ENCODE assay signal across 8 cellular contexts in the genomic region with DNA sequence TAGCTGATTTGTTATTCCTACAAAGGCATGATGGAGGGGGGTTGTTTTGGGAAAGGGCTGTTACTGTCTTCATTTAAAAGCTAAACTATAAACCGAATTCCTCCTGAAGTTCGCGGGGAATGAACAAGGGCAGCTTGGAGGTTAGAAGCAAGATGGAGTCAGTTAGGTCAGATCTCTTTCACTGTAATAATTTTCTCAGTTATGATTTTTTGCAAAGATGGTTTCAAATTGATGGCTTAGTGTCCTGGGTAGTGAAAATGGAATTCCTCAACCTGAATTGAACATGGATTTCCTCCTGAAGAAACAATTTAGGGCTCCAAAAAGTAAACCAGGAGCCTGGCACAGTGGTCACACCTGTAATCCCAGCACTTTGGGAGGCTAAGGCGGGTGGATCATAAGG.
A peak's percentile ranks its signal among the peaks of the same experiment; 100 is the strongest.
DNase-seq lines count a peak whose midpoint lies in the region; ATAC-seq, FAIRE-seq and TF ChIP-seq lines count a peak whose summit lies in the region.
"Not testable (repeated sequence)": the region's sequence is repeated elsewhere in the genome, so short reads cannot be mapped to it uniquely, and the experiment has no call there.

No MANE protein-coding gene starts in this region.

- not testable (repeated sequence) for DNase-seq in AG04450 (ENCODE audit: low read depth, low spot score); IMR-90; astrocyte (ENCODE audit: low read depth); endothelial cell (ENCODE audit: low spot score); right cardiac atrium; mesendoderm; type B pancreatic cell (ENCODE audit: extremely low spot score, unreplicated experiment)

- H3K79me2 ChIP-seq in astrocyte (ENCODE audit: insufficient read depth, low read length) = peaks cover 29% of the 10 kb centered on the region
- H3K79me2 ChIP-seq in mesendoderm (ENCODE audit: control insufficient read depth, insufficient read depth, low read length) = not testable (repeated sequence)

- H2BK15ac ChIP-seq in IMR-90 (ENCODE audit: low read depth, low read length) = peak overlapping the region; percentile 68; the same call in 2 of the 3 replicates
- H2BK15ac ChIP-seq in mesendoderm (replicated peaks; ENCODE audit: low read depth) = not testable (repeated sequence)

- intact Hi-C loops in IMR-90 (cut with micrococcal nuclease); right cardiac atrium (cut with DNase I): not testable (repeated sequence)

- BruUV-seq in IMR-90 (replicated peaks; lab: Mats Ljungman, UMichigan) = not testable (repeated sequence)

- POLR2A ChIA-PET in AG04450 (lab: Yijun Ruan, JAX) = interaction anchor here (1.1 to 1.2 kb wide), 2 partner anchors 10 to 85 kb away, joined by 3 to 4 read pairs; no protein-coding TSS in a partner anchor
- POLR2A ChIA-PET in IMR-90 (lab: Charles Lee; ENCODE audit: unreplicated experiment) = not testable (repeated sequence)

- CTCF ChIA-PET in AG04450 (lab: Charles Lee) = interaction anchor here (0.9 kb wide), 1 partner anchor 98 kb away, joined by 3 read pairs; no protein-coding TSS in a partner anchor
- CTCF ChIA-PET in IMR-90 (lab: Yijun Ruan, JAX) = not testable (repeated sequence)

- TF ChIP-seq CTCF in AG04450 (IDR thresholded peaks at IDR 0.05; ENCODE audit: low read depth, low read length); IMR-90 (conservative IDR thresholded peaks at IDR 0.05; ENCODE audit: low read depth, low read length); astrocyte (IDR thresholded peaks at IDR 0.05; ENCODE audit: insufficient read depth, low read depth, low read length); endothelial cell (IDR thresholded peaks at IDR 0.05; ENCODE audit: unreplicated experiment); type B pancreatic cell (conservative IDR thresholded peaks at IDR 0.05): not testable (repeated sequence)

- not testable (repeated sequence) for TF ChIP-seq POLR2A in IMR-90 (IDR thresholded peaks at IDR 0.05; ENCODE audit: low read depth, low read length)

- peak overlapping the region; percentile 99 for H4K91ac ChIP-seq in IMR-90 (ENCODE audit: insufficient read depth, low read depth, low read length)

- H3K27me3 ChIP-seq in AG04450 (ENCODE audit: control insufficient read depth, insufficient read depth, low read length); IMR-90 (ENCODE audit: control insufficient read depth, insufficient read depth, low read length); astrocyte (ENCODE audit: insufficient read depth, low read length); right cardiac atrium (ENCODE audit: control insufficient read depth, insufficient read depth); mesendoderm (ENCODE audit: insufficient read depth, low read length, poor library complexity); neuron (ENCODE audit: insufficient read depth, low read length): not testable (repeated sequence)

- H3K4me3 ChIP-seq in AG04450 (ENCODE audit: low read depth, low read length) = peak overlapping the region; percentile 46
- H3K4me3 ChIP-seq in IMR-90 (ENCODE audit: insufficient read depth, low read depth, low read length) = peak overlapping the region; percentile 89; the same call in 1 of the 2 replicates
- H3K4me3 ChIP-seq in astrocyte (ENCODE audit: insufficient read depth, low read depth, low read length) = peak overlapping the region; percentile 61
- H3K4me3 ChIP-seq in right cardiac atrium (ENCODE audit: low read length) = peak overlapping the region; percentile 35
- H3K4me3 ChIP-seq in mesendoderm (ENCODE audit: low read length) = not testable (repeated sequence)
- peak overlapping the region; percentile 68 for H3K4me3 ChIP-seq in neuron (ENCODE audit: low read length)

- H2BK5ac ChIP-seq in IMR-90 (ENCODE audit: low read depth, low read length, poor library complexity, severe bottlenecking) = peak overlapping the region; percentile 99
- peak overlapping the region; percentile 54 for H2BK5ac ChIP-seq in mesendoderm (ENCODE audit: low read length)

- H3K4me2 ChIP-seq in IMR-90 (ENCODE audit: low read depth, low read length) = peak overlapping the region; percentile 86
- peak overlapping the region; percentile 81 for H3K4me2 ChIP-seq in astrocyte (ENCODE audit: low read length)
- not testable (repeated sequence) for H3K4me2 ChIP-seq in mesendoderm (ENCODE audit: low read length)

- in situ Hi-C loops in IMR-90 (cut with MboI; ENCODE audit: low sequenced_read_pairs) = not testable (repeated sequence)

- H3K27ac ChIP-seq in AG04450 (ENCODE audit: low read depth, low read length) (peak overlapping the region; percentile 91), IMR-90 (ENCODE audit: insufficient read depth, low read length) (peak overlapping the region; percentile 100), astrocyte (ENCODE audit: low read depth, low read length) (peak overlapping the region; percentile 75), right cardiac atrium (ENCODE audit: low read length) (peak overlapping the region; percentile 85), mesendoderm (ENCODE audit: low read depth, low read length) (peak overlapping the region; percentile 60)

- not testable (repeated sequence) for H3K9me3 ChIP-seq in AG04450 (ENCODE audit: control insufficient read depth, insufficient read depth, low read length); IMR-90 (ENCODE audit: control insufficient read depth, insufficient read depth, low read length); astrocyte (ENCODE audit: insufficient read depth, low read depth, low read length); right cardiac atrium (ENCODE audit: control insufficient read depth, low read length); neuron (ENCODE audit: low read length)

- H3K4ac ChIP-seq in IMR-90 (ENCODE audit: low read depth, low read length) = peak overlapping the region; percentile 91
- peak overlapping the region; percentile 52 for H3K4ac ChIP-seq in mesendoderm (ENCODE audit: low read depth, low read length)

- H3K4me1 Mint-ChIP-seq in astrocyte (ENCODE audit: low read depth, unreplicated experiment) (peaks cover 25% of the 10 kb centered on the region), endothelial cell (ENCODE audit: unreplicated experiment) (peaks cover 22% of the 10 kb centered on the region), type B pancreatic cell (ENCODE audit: unreplicated experiment) (peaks cover 14% of the 10 kb centered on the region)

- H3K18ac ChIP-seq in IMR-90 (ENCODE audit: low read depth, low read length) (peak overlapping the region; percentile 97), mesendoderm (ENCODE audit: low read length) (peak overlapping the region; percentile 94)

- H4K8ac ChIP-seq in IMR-90 (ENCODE audit: low read depth in 2 of 2, low read length in 2 of 2) = peak overlapping the region; percentile 91 to 97
- H4K8ac ChIP-seq in mesendoderm (ENCODE audit: low read depth, low read length) = not testable (repeated sequence)

- not testable (repeated sequence) for H2AFZ ChIP-seq in IMR-90 (replicated peaks; ENCODE audit: low read length, poor library complexity); astrocyte (ENCODE audit: low read depth, low read length); neuron (ENCODE audit: low read depth, low read length)

- ATAC-seq in IMR-90 (ENCODE audit: low read depth); right cardiac atrium: not testable (repeated sequence)

- H3K36me3 Mint-ChIP-seq in astrocyte (ENCODE audit: low read depth, unreplicated experiment); type B pancreatic cell: not testable (repeated sequence)
- H3K36me3 Mint-ChIP-seq in endothelial cell (ENCODE audit: low read depth, unreplicated experiment) = peaks cover 11% of the 10 kb centered on the region

- not testable (repeated sequence) for H3K27me3 Mint-ChIP-seq in astrocyte (ENCODE audit: low read depth, unreplicated experiment); endothelial cell (ENCODE audit: unreplicated experiment); type B pancreatic cell

- not testable (repeated sequence) for H3K79me1 ChIP-seq in IMR-90 (ENCODE audit: low read depth in 1 of 2, low read length in 2 of 2); mesendoderm (ENCODE audit: low read length)

- H3K9me3 Mint-ChIP-seq in astrocyte (ENCODE audit: unreplicated experiment); endothelial cell (ENCODE audit: unreplicated experiment): not testable (repeated sequence)
- peaks cover 14% of the 10 kb centered on the region for H3K9me3 Mint-ChIP-seq in type B pancreatic cell

- peak overlapping the region; percentile 71 for H2BK20ac ChIP-seq in IMR-90 (ENCODE audit: low read depth, low read length)

- H3K4me3 Mint-ChIP-seq in astrocyte (ENCODE audit: unreplicated experiment) = peak overlapping the region; percentile 88
- H3K4me3 Mint-ChIP-seq in endothelial cell (ENCODE audit: unreplicated experiment) = peak overlapping the region; percentile 80
- peak overlapping the region; percentile 61 for H3K4me3 Mint-ChIP-seq in type B pancreatic cell

- H3K36me3 ChIP-seq in IMR-90 (ENCODE audit: control insufficient read depth, insufficient read depth, low read length); astrocyte (ENCODE audit: insufficient read depth, low read length); mesendoderm (ENCODE audit: control insufficient read depth, insufficient read depth, low read length); neuron (ENCODE audit: insufficient read depth, low read length): not testable (repeated sequence)

- H3K27ac Mint-ChIP-seq in astrocyte (ENCODE audit: unreplicated experiment) (peak overlapping the region; percentile 99), endothelial cell (ENCODE audit: unreplicated experiment) (peak overlapping the region; percentile 98), type B pancreatic cell (peak overlapping the region; percentile 68)

- not testable (repeated sequence) for FAIRE-seq in astrocyte (lab: Jason Lieb, UNC)

- H3K14ac ChIP-seq in IMR-90 (replicated peaks; ENCODE audit: low read depth, low read length) = 0 out of 2 replicates have a peak overlapping the region, but pooled peaks have one; percentile 19

- peak overlapping the region; percentile 99 for H2BK120ac ChIP-seq in IMR-90 (ENCODE audit: low read depth, low read length)
- peak overlapping the region; percentile 86 for H2BK120ac ChIP-seq in mesendoderm (ENCODE audit: low read depth, low read length)

- not testable (repeated sequence) for TF ChIP-seq RAD21 in IMR-90 (IDR thresholded peaks at IDR 0.05; ENCODE audit: low read length)

- H3K9me1 ChIP-seq in IMR-90 (ENCODE audit: insufficient read depth, low read length) = not testable (repeated sequence)

- H4K20me1 ChIP-seq in IMR-90 (ENCODE audit: insufficient read depth, low read length); astrocyte (ENCODE audit: insufficient read depth, low read length): not testable (repeated sequence)

- not testable (repeated sequence) for H3K23ac ChIP-seq in IMR-90 (ENCODE audit: low read depth, low read length); mesendoderm (ENCODE audit: low read length)

- H3K56ac ChIP-seq in IMR-90 (ENCODE audit: extremely low read depth, insufficient read depth, low read length) (peak overlapping the region; percentile 59), mesendoderm (ENCODE audit: low read length) (peak overlapping the region; percentile 67)

- H3K9ac ChIP-seq in IMR-90 (ENCODE audit: low read depth, low read length) (peak overlapping the region; percentile 94), astrocyte (ENCODE audit: low read length) (peak overlapping the region; percentile 81), mesendoderm (ENCODE audit: low read length) (peak overlapping the region; percentile 39)

- dilution Hi-C loops in IMR-90 (cut with HindIII; ENCODE audit: low sequenced_read_pairs, unreplicated experiment) = not testable (repeated sequence)

- not testable (repeated sequence) for H3K4me1 ChIP-seq in IMR-90 (ENCODE audit: control insufficient read depth, insufficient read depth, low read length); right cardiac atrium (ENCODE audit: control insufficient read depth, insufficient read depth, low read length); mesendoderm (ENCODE audit: control insufficient read depth, low read depth, low read length)
- H3K4me1 ChIP-seq in astrocyte (ENCODE audit: insufficient read depth, low read length) (peaks cover 10% of the 10 kb centered on the region), neuron (ENCODE audit: insufficient read depth, low read length) (peaks cover 17% of the 10 kb centered on the region)

- not testable (repeated sequence) for H2AK9ac ChIP-seq in IMR-90 (replicated peaks; ENCODE audit: low read depth, low read length, poor library complexity)

- H4K5ac ChIP-seq in IMR-90 (ENCODE audit: low read depth, low read length) = peak overlapping the region; percentile 94
- H4K5ac ChIP-seq in mesendoderm (ENCODE audit: low read length) = not testable (repeated sequence)

- no CpG with 5 or more reads among the region's 4 CpGs for WGBS in IMR-90 (ENCODE audit: extremely low coverage in 2 of 2, insufficient read length in 1 of 2), 2 experiments
- 61% methylated on average over 4 of the region's 4 CpGs for WGBS in right cardiac atrium
- WGBS in mesendoderm (ENCODE audit: extremely low coverage, insufficient coverage, low lambda C conversion rate) = no CpG with 5 or more reads among the region's 4 CpGs

- H2AK5ac ChIP-seq in IMR-90 (ENCODE audit: low read depth, low read length); mesendoderm (ENCODE audit: low read length): not testable (repeated sequence)

Comparison
In these comparisons a context has a peak if more than half of its experiments do, and no peak if none do; other contexts are left out.
1. H3K9ac ChIP-seq: peak in every context shown above with its lines; median percentile 94 in IMR-90; 81 in astrocyte; 39 in mesendoderm.